In the genomic region with DNA sequence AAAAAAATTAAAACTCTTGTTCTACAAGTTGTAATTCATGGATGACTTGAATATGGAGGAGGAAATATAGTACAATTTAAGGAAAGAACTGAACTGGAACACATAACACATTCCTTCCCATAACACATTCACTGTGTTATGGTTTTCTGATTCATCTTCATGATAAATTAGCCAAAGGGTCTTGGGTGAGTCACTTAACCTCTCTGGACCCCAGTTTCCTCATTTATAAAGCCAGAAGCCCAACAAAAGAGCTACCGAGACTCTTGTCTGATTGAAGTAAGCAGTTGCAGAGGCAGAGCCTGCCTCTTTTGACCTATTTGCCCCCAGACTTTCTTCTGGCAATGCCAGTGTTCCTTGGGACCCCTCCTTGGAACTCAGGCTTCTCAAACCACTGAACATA, we compare ENCODE assay signal across 19 cellular contexts.
"Had no signal": no experiment of that assay in that cellular context is flagged by ENCODE, and none has a peak within 500 bp of the region (broad histone marks: within the 10 kb centered on the region; RNA-seq: fewer than 3 reads in every experiment).

No MANE protein-coding gene starts in this region.

- H3K9me3 ChIP-seq: breast epithelium, esophagus squamous epithelium, heart right ventricle, tibial artery had no signal

- H3K27ac ChIP-seq: breast epithelium, esophagus squamous epithelium, heart right ventricle, neural progenitor cell, tibial artery had no signal

- H3K4me2 ChIP-seq: neural progenitor cell had no signal

- H3K36me3 ChIP-seq: breast epithelium, esophagus squamous epithelium, heart right ventricle, neural progenitor cell, tibial artery had no signal

- H3K9ac ChIP-seq: neural progenitor cell had no signal

- H3K4me3 ChIP-seq: breast epithelium, esophagus squamous epithelium, heart right ventricle, neural progenitor cell, tibial artery had no signal

- FAIRE-seq: colon, keratinocyte had no signal

- DNase-seq: activated CD4-positive, alpha-beta T cell treated with anti-CD3 and anti-CD28 coated beads for 1 hour; activated CD4-positive, alpha-beta T cell treated with anti-CD3 and anti-CD28 coated beads, Interleukin-2, amount 50 U/mL, for 1 hour; activated gamma-delta T cell treated with Interleukin-2 at 50 U/mL for 16 hours; activated T-cell treated with anti-CD3 and anti-CD28 coated beads, Interleukin-2, amount 50 U/mL, for 1 hour; aorta; esophagus squamous epithelium; heart right ventricle; naive thymus-derived CD8-positive, alpha-beta T cell; stimulated activated CD4-positive, alpha-beta T cell treated with anti-CD3 and anti-CD28 coated beads, Interleukin-12 subunit alpha, Interleukin-12 subunit beta, amount 100 ng/mL, for 4 hours; stimulated activated CD4-positive, alpha-beta T cell treated with anti-CD3 and anti-CD28 coated beads, Interleukin-4, amount 100 ng/mL, for 4 hours; stimulated activated naive CD8-positive, alpha-beta T cell treated with anti-CD3 and anti-CD28 coated beads, Interleukin-15, Interleukin-2, amounts not matched to agents 100 U/mL and 50 U/mL, for 24 hours; T-helper 1 cell; T-helper 9 cell; tibial artery had no signal

- H2AFZ ChIP-seq: neural progenitor cell had no signal

- ATAC-seq: heart right ventricle; left lobe of liver; naive thymus-derived CD8-positive, alpha-beta T cell; stimulated activated naive CD8-positive, alpha-beta T cell treated with anti-CD3 and anti-CD28 coated beads, Interleukin-15, Interleukin-2, amounts not matched to agents 100 U/mL and 50 U/mL, for 24 hours had no signal

- H3K4me1 ChIP-seq: breast epithelium, esophagus squamous epithelium, neural progenitor cell, tibial artery had no signal

- H3K27me3 ChIP-seq: breast epithelium, esophagus squamous epithelium, heart right ventricle, neural progenitor cell, tibial artery had no signal
